ENCODE assay signal across 8 cellular contexts in genomic region chr16:71846443-71846842, GRCh38. TPM values are rescaled to one million over a fixed set of nuclear protein-coding genes. Genes with fewer than 3 reads are reported as not detected.
DNase-seq lines count a peak whose midpoint lies in the region; ATAC-seq, FAIRE-seq and TF ChIP-seq lines count a peak whose summit lies in the region.

No MANE protein-coding gene starts in this region.

- DNase-seq in NCI-H69 (lab: John Stamatoyannopoulos, UW) (peak; percentile 5), MCF 10A (ENCODE audit: unreplicated experiment) (peak; percentile 6), HepG2 (ENCODE audit: low spot score) (no peak), dedifferentiated amniotic fluid mesenchymal stem cell (ENCODE audit: extremely low spot score) (no peak)

- no peaks in the 10 kb centered on the region for H3K9me3 ChIP-seq in HepG2 (ENCODE audit: low read length)
- H3K9me3 ChIP-seq in thymus (ENCODE audit: control insufficient read depth) = no peaks in the 10 kb centered on the region

- peaks cover 44% of the 10 kb centered on the region for H3K36me3 Mint-ChIP-seq in MCF 10A (ENCODE audit: insufficient read depth, unreplicated experiment)

- under 1% methylated on average over 14 of the region's 19 CpGs for whole genome bisulfite sequencing in HepG2 (ENCODE audit: low lambda C conversion rate)
- 2% methylated on average over 19 of the region's 19 CpGs for WGBS in thymus

- CTCF ChIA-PET in MCF 10A (lab: Yijun Ruan, JAX) (interaction anchor here (0.7 to 1.0 kb wide), 4 partner anchors 9 to 118 kb away, joined by 3 read pairs; no protein-coding TSS in a partner anchor), HepG2 (lab: Yijun Ruan, JAX; ENCODE audit: low intra/inter-chr PET ratio, low total read pairs) (no interaction called here)

- H3K4me3 ChIP-seq in HepG2 (replicated peaks in 1 of 3; ENCODE audit: insufficient read depth in 1 of 3, low read depth in 2 of 3, low read length in 3 of 3) (peak overlapping the region; percentile 78 to 99 (median 97)), thymus (ENCODE audit: low read length) (peak overlapping the region; percentile 97)

- H3K4me3 Mint-ChIP-seq in MCF 10A (ENCODE audit: unreplicated experiment) = peak overlapping the region; percentile 90

- H3K4me1 ChIP-seq in HepG2 (ENCODE audit: insufficient read depth, low read length) (peaks cover 30% of the 10 kb centered on the region), thymus (ENCODE audit: control insufficient read depth, insufficient read depth, low read length) (peaks cover 15% of the 10 kb centered on the region)

- peaks cover 22% of the 10 kb centered on the region for H3K4me1 Mint-ChIP-seq in MCF 10A (ENCODE audit: insufficient read depth, unreplicated experiment)

- TF ChIP-seq EP300 in HepG2 (IDR thresholded peaks at IDR 0.05; ENCODE audit: low read depth in 2 of 2, low read length in 2 of 2) (no peak), HepG2 (CRISPR knock-in tag; IDR thresholded peaks at IDR 0.05; ENCODE audit: borderline replicate concordance) (no peak)

- peaks cover 22% of the 10 kb centered on the region for H3K79me2 ChIP-seq in HepG2 (ENCODE audit: insufficient read depth, low read length)

- H4K20me1 ChIP-seq in HepG2 (ENCODE audit: insufficient read depth, low read length) = 0 out of 2 replicates have a peak, but pooled peaks cover 4% of the 10 kb centered on the region

- FAIRE-seq in HepG2 (lab: Jason Lieb, UNC) = peak; percentile 8

- BruUV-seq in MCF 10A (replicated peaks; lab: Mats Ljungman, UMichigan) (no TSS peak), HepG2 (replicated peaks; lab: Mats Ljungman, UMichigan) (no TSS peak)

- peak overlapping the region; percentile 52 for H3K27ac ChIP-seq in HepG2 (ENCODE audit: extremely low read length, insufficient read depth, low read length)
- peak overlapping the region; percentile 82 for H3K27ac ChIP-seq in thymus (ENCODE audit: low read depth)

- peak overlapping the region; percentile 92 for H3K9ac ChIP-seq in HepG2 (ENCODE audit: insufficient read depth, low read depth, low read length)

- peak; percentile 3 for ATAC-seq in GM18519 (IDR thresholded peaks at IDR 0.05; ENCODE audit: low FRiP score, unreplicated experiment)
- peak; percentile 9 for ATAC-seq in HepG2
- no peak for ATAC-seq in GM19324 (IDR thresholded peaks at IDR 0.05; ENCODE audit: low FRiP score, unreplicated experiment)
- no peak for ATAC-seq in HG02678 (IDR thresholded peaks at IDR 0.05; ENCODE audit: unreplicated experiment)

- in situ Hi-C loops in HepG2 (cut with HindIII; ENCODE audit: extremely low pct_ligation_motif_present, low pct_unique_long_range_greater_than_20kb) = no loop called here

- H3K9me3 Mint-ChIP-seq in MCF 10A (ENCODE audit: unreplicated experiment) = no peaks in the 10 kb centered on the region

- POLR2A ChIA-PET in MCF 10A (lab: Yijun Ruan, JAX) (interaction anchor here (0.7 to 4.6 kb wide), 20 partner anchors 9 to 157 kb away, joined by 3 to 60 read pairs (median 4); partner anchors contain the start of genes AP1G1 and IST1), HepG2 (lab: Yijun Ruan, JAX) (interaction anchor here (1.4 kb wide), 1 partner anchor 37 kb away, joined by 5 read pairs; the partner anchor contains the start of gene AP1G1)

- no peak overlapping the region for H2AFZ ChIP-seq in HepG2 (ENCODE audit: low read length)

- no peak for TF ChIP-seq POLR2A in HepG2 (IDR thresholded peaks at IDR 0.05; ENCODE audit: insufficient read depth in 1 of 2, low read depth in 2 of 2, low read length in 2 of 2)

- H3K27me3 ChIP-seq in HepG2 (ENCODE audit: control insufficient read depth in 1 of 2, insufficient read depth in 2 of 2, low read length in 2 of 2) (no peaks in the 10 kb centered on the region; a peak in 1 of 5 replicates), thymus (ENCODE audit: control insufficient read depth, insufficient read depth) (no peaks in the 10 kb centered on the region)

- H3K27ac Mint-ChIP-seq in MCF 10A (ENCODE audit: low read depth, unreplicated experiment) = peak overlapping the region; percentile 98

- no peak for TF ChIP-seq CTCF in MCF 10A (IDR thresholded peaks at IDR 0.05; ENCODE audit: unreplicated experiment)
- TF ChIP-seq CTCF in HepG2 (CRISPR knock-in tag; IDR thresholded peaks at IDR 0.05) = no peak

- H3K36me3 ChIP-seq in HepG2 (replicated peaks in 1 of 2; ENCODE audit: control insufficient read depth in 1 of 2, insufficient read depth in 2 of 2, low read length in 2 of 2) (peaks cover 23 to 24% of the 10 kb centered on the region in 2 experiments), thymus (ENCODE audit: control insufficient read depth, insufficient read depth) (peaks cover 26% of the 10 kb centered on the region)

- H3K27me3 Mint-ChIP-seq in MCF 10A (ENCODE audit: insufficient read depth, unreplicated experiment) = no peaks in the 10 kb centered on the region

- intact Hi-C loops in MCF 10A (cut with micrococcal nuclease) = loop anchor here (10.0 kb wide), 1 partner anchor 82 kb away; no protein-coding TSS in a partner anchor
- intact Hi-C loops in HepG2 (cut with micrococcal nuclease; ENCODE audit: unreplicated experiment) = loop anchor here (5.0 kb wide), 1 partner anchor 39 kb away; the partner anchor contains the start of gene AP1G1

- peak overlapping the region; percentile 91 for H3K4me2 ChIP-seq in HepG2 (ENCODE audit: low read depth, low read length)

- TF ChIP-seq RAD21 in HepG2 (CRISPR knock-in tag; IDR thresholded peaks at IDR 0.05) = no peak

RNA-seq across cellular contexts. Expression of gene ATXN1L, which starts 0.7 kb away (rescaled TPM):
- total RNA-seq in MCF 10A (2022) (18.2 and 20.4 TPM in 2 replicates), HepG2 (2016; rRNA removed; fragmentation: Illumina TruSeq; extraction: Trizol) (22.4 and 23.6 TPM in 2 replicates)
- 3.6 and 5.9 TPM in 2 replicates for total RNA-seq in HepG2 (2016; cell fraction: cytosol; rRNA removed; fragmentation: Illumina TruSeq; extraction: Trizol; ENCODE audit: low read depth)
- 20.9 and 21.7 TPM in 2 replicates for total RNA-seq in HepG2 (2016; cell fraction: insoluble cytoplasmic fraction; rRNA removed; fragmentation: Illumina TruSeq; extraction: Trizol)
- total RNA-seq in HepG2 (2016; cell fraction: membrane; rRNA removed; fragmentation: Illumina TruSeq; extraction: Trizol) = 10.7 and 13.4 TPM in 2 replicates
- total RNA-seq in HepG2 (2016; cell fraction: nucleus; rRNA removed; fragmentation: Illumina TruSeq; extraction: Trizol) = 21.5 and 23.5 TPM in 2 replicates
- polyA plus RNA-seq in HepG2 (2011; rRNA removed) (19.6 and 20.0 TPM in 2 replicates), thymus (6.5 TPM)
- 13.1 and 13.9 TPM in 2 replicates for polyA plus RNA-seq in HepG2 (2011; cell fraction: cytosol; rRNA removed)
- 33.8 and 34.8 TPM in 2 replicates for polyA plus RNA-seq in HepG2 (2011; cell fraction: nucleus; rRNA removed)
- polyA plus RNA-seq in HepG2 (2012) = 16.8 and 18.1 TPM in 2 replicates
- 1.9 and 3.5 TPM in 2 replicates for polyA plus RNA-seq in HepG2 (2016; cell fraction: cytosol; fragmentation: Illumina TruSeq; extraction: Trizol; ENCODE audit: low read depth)
- 14.9 and 15.2 TPM in 2 replicates for polyA plus RNA-seq in HepG2 (2016; cell fraction: insoluble cytoplasmic fraction; fragmentation: Illumina TruSeq; extraction: Trizol; ENCODE audit: low read depth)
- 5.2 and 5.3 TPM in 2 replicates for polyA plus RNA-seq in HepG2 (2016; cell fraction: membrane; fragmentation: Illumina TruSeq; extraction: Trizol; ENCODE audit: low read depth)
- polyA plus RNA-seq in HepG2 (2016; cell fraction: nucleus; fragmentation: Illumina TruSeq; extraction: Trizol; ENCODE audit: insufficient read depth, low read depth) = 25.4 and 26.1 TPM in 2 replicates
- polyA minus RNA-seq in HepG2 (2011; rRNA and poly(A)+ RNA removed; ENCODE audit: low replicate concordance) = 27.5 and 35.3 TPM in 2 replicates
- polyA minus RNA-seq in HepG2 (2011; cell fraction: cytosol; rRNA and poly(A)+ RNA removed) = 11.6 and 12.9 TPM in 2 replicates
- polyA minus RNA-seq in HepG2 (2011; cell fraction: nucleus; rRNA and poly(A)+ RNA removed) = 26.9 and 31.0 TPM in 2 replicates

RNA-seq across cellular contexts. Expression of gene ZNF821, which starts 37.5 kb away (rescaled TPM):
- total RNA-seq in MCF 10A (2022) (3.4 and 4.4 TPM in 2 replicates), HepG2 (2016; rRNA removed; fragmentation: Illumina TruSeq; extraction: Trizol) (6.0 and 7.0 TPM in 2 replicates)
- 4.9 and 5.9 TPM in 2 replicates for total RNA-seq in HepG2 (2016; cell fraction: cytosol; rRNA removed; fragmentation: Illumina TruSeq; extraction: Trizol; ENCODE audit: low read depth)
- 6.5 and 7.8 TPM in 2 replicates for total RNA-seq in HepG2 (2016; cell fraction: insoluble cytoplasmic fraction; rRNA removed; fragmentation: Illumina TruSeq; extraction: Trizol)
- total RNA-seq in HepG2 (2016; cell fraction: membrane; rRNA removed; fragmentation: Illumina TruSeq; extraction: Trizol) = 9.7 and 9.9 TPM in 2 replicates
- 5.0 and 7.0 TPM in 2 replicates for total RNA-seq in HepG2 (2016; cell fraction: nucleus; rRNA removed; fragmentation: Illumina TruSeq; extraction: Trizol)
- polyA plus RNA-seq in HepG2 (2011; rRNA removed) (8.2 and 9.1 TPM in 2 replicates), thymus (7.8 TPM)
- 7.8 and 7.9 TPM in 2 replicates for polyA plus RNA-seq in HepG2 (2011; cell fraction: cytosol; rRNA removed)
- 13.1 and 13.6 TPM in 2 replicates for polyA plus RNA-seq in HepG2 (2011; cell fraction: nucleus; rRNA removed)
- polyA plus RNA-seq in HepG2 (2012) = 4.8 and 7.2 TPM in 2 replicates
- 3.0 and 3.2 TPM in 2 replicates for polyA plus RNA-seq in HepG2 (2016; cell fraction: cytosol; fragmentation: Illumina TruSeq; extraction: Trizol; ENCODE audit: low read depth)
- 5.8 and 7.3 TPM in 2 replicates for polyA plus RNA-seq in HepG2 (2016; cell fraction: insoluble cytoplasmic fraction; fragmentation: Illumina TruSeq; extraction: Trizol; ENCODE audit: low read depth)
- polyA plus RNA-seq in HepG2 (2016; cell fraction: membrane; fragmentation: Illumina TruSeq; extraction: Trizol; ENCODE audit: low read depth) = 4.2 and 6.2 TPM in 2 replicates
- polyA plus RNA-seq in HepG2 (2016; cell fraction: nucleus; fragmentation: Illumina TruSeq; extraction: Trizol; ENCODE audit: insufficient read depth, low read depth) = 7.5 and 8.7 TPM in 2 replicates
- 4.7 and 11.8 TPM in 2 replicates for polyA minus RNA-seq in HepG2 (2011; rRNA and poly(A)+ RNA removed; ENCODE audit: low replicate concordance)
- 5.3 and 5.9 TPM in 2 replicates for polyA minus RNA-seq in HepG2 (2011; cell fraction: cytosol; rRNA and poly(A)+ RNA removed)
- polyA minus RNA-seq in HepG2 (2011; cell fraction: nucleus; rRNA and poly(A)+ RNA removed) = 9.3 and 11.5 TPM in 2 replicates

RNA-seq across cellular contexts. Expression of gene AP1G1, which starts 37.8 kb away (rescaled TPM):
- total RNA-seq in MCF 10A (2022) (99.5 and 100 TPM in 2 replicates), HepG2 (2016; rRNA removed; fragmentation: Illumina TruSeq; extraction: Trizol) (66.2 and 87.1 TPM in 2 replicates)
- total RNA-seq in HepG2 (2016; cell fraction: cytosol; rRNA removed; fragmentation: Illumina TruSeq; extraction: Trizol; ENCODE audit: low read depth) = 7.1 TPM in 2 replicates
- total RNA-seq in HepG2 (2016; cell fraction: insoluble cytoplasmic fraction; rRNA removed; fragmentation: Illumina TruSeq; extraction: Trizol) = 66.4 and 87.7 TPM in 2 replicates
- total RNA-seq in HepG2 (2016; cell fraction: membrane; rRNA removed; fragmentation: Illumina TruSeq; extraction: Trizol) = 21.0 and 22.8 TPM in 2 replicates
- total RNA-seq in HepG2 (2016; cell fraction: nucleus; rRNA removed; fragmentation: Illumina TruSeq; extraction: Trizol) = 90.7 and 111 TPM in 2 replicates
- polyA plus RNA-seq in HepG2 (2011; rRNA removed) (58.8 and 62.2 TPM in 2 replicates), thymus (24.1 TPM)
- polyA plus RNA-seq in HepG2 (2011; cell fraction: cytosol; rRNA removed) = 40.7 and 56.1 TPM in 2 replicates
- 69.2 and 80.7 TPM in 2 replicates for polyA plus RNA-seq in HepG2 (2011; cell fraction: nucleus; rRNA removed)
- 41.7 and 51.2 TPM in 2 replicates for polyA plus RNA-seq in HepG2 (2012)
- polyA plus RNA-seq in HepG2 (2016; cell fraction: cytosol; fragmentation: Illumina TruSeq; extraction: Trizol; ENCODE audit: low read depth) = 2.4 and 3.2 TPM in 2 replicates
- 61.2 and 67.4 TPM in 2 replicates for polyA plus RNA-seq in HepG2 (2016; cell fraction: insoluble cytoplasmic fraction; fragmentation: Illumina TruSeq; extraction: Trizol; ENCODE audit: low read depth)
- 9.9 and 10.4 TPM in 2 replicates for polyA plus RNA-seq in HepG2 (2016; cell fraction: membrane; fragmentation: Illumina TruSeq; extraction: Trizol; ENCODE audit: low read depth)
- polyA plus RNA-seq in HepG2 (2016; cell fraction: nucleus; fragmentation: Illumina TruSeq; extraction: Trizol; ENCODE audit: insufficient read depth, low read depth) = 71.7 and 84.0 TPM in 2 replicates
- 149 and 155 TPM in 2 replicates for polyA minus RNA-seq in HepG2 (2011; rRNA and poly(A)+ RNA removed; ENCODE audit: low replicate concordance)
- 71.5 and 78.8 TPM in 2 replicates for polyA minus RNA-seq in HepG2 (2011; cell fraction: cytosol; rRNA and poly(A)+ RNA removed)
- 197 and 211 TPM in 2 replicates for polyA minus RNA-seq in HepG2 (2011; cell fraction: nucleus; rRNA and poly(A)+ RNA removed)

RNA-seq across cellular contexts. Expression of gene IST1, which starts 48.9 kb away (rescaled TPM):
- total RNA-seq in MCF 10A (2022) (127 TPM in 2 replicates), HepG2 (2016; rRNA removed; fragmentation: Illumina TruSeq; extraction: Trizol) (346 and 497 TPM in 2 replicates)
- 49.2 and 50.3 TPM in 2 replicates for total RNA-seq in HepG2 (2016; cell fraction: cytosol; rRNA removed; fragmentation: Illumina TruSeq; extraction: Trizol; ENCODE audit: low read depth)
- 344 and 478 TPM in 2 replicates for total RNA-seq in HepG2 (2016; cell fraction: insoluble cytoplasmic fraction; rRNA removed; fragmentation: Illumina TruSeq; extraction: Trizol)
- total RNA-seq in HepG2 (2016; cell fraction: membrane; rRNA removed; fragmentation: Illumina TruSeq; extraction: Trizol) = 98.2 and 110 TPM in 2 replicates
- total RNA-seq in HepG2 (2016; cell fraction: nucleus; rRNA removed; fragmentation: Illumina TruSeq; extraction: Trizol) = 217 and 218 TPM in 2 replicates
- polyA plus RNA-seq in HepG2 (2011; rRNA removed) (402 and 415 TPM in 2 replicates), thymus (163 TPM)
- 246 and 321 TPM in 2 replicates for polyA plus RNA-seq in HepG2 (2011; cell fraction: cytosol; rRNA removed)
- polyA plus RNA-seq in HepG2 (2011; cell fraction: nucleus; rRNA removed) = 386 and 449 TPM in 2 replicates
- 250 and 252 TPM in 2 replicates for polyA plus RNA-seq in HepG2 (2012)
- 15.5 and 16.2 TPM in 2 replicates for polyA plus RNA-seq in HepG2 (2016; cell fraction: cytosol; fragmentation: Illumina TruSeq; extraction: Trizol; ENCODE audit: low read depth)
- polyA plus RNA-seq in HepG2 (2016; cell fraction: insoluble cytoplasmic fraction; fragmentation: Illumina TruSeq; extraction: Trizol; ENCODE audit: low read depth) = 427 and 428 TPM in 2 replicates
- 40.8 and 43.5 TPM in 2 replicates for polyA plus RNA-seq in HepG2 (2016; cell fraction: membrane; fragmentation: Illumina TruSeq; extraction: Trizol; ENCODE audit: low read depth)
- polyA plus RNA-seq in HepG2 (2016; cell fraction: nucleus; fragmentation: Illumina TruSeq; extraction: Trizol; ENCODE audit: insufficient read depth, low read depth) = 440 and 473 TPM in 2 replicates
- polyA minus RNA-seq in HepG2 (2011; rRNA and poly(A)+ RNA removed; ENCODE audit: low replicate concordance) = 132 and 270 TPM in 2 replicates
- polyA minus RNA-seq in HepG2 (2011; cell fraction: cytosol; rRNA and poly(A)+ RNA removed) = 125 and 139 TPM in 2 replicates
- polyA minus RNA-seq in HepG2 (2011; cell fraction: nucleus; rRNA and poly(A)+ RNA removed) = 242 and 297 TPM in 2 replicates

Comparison
In these comparisons a context has a peak if more than half of its experiments do, and no peak if none do; other contexts are left out.
1. ATAC-seq: peak in GM18519 (single experiment) and HepG2 (single experiment); none in GM19324 (single experiment) and HG02678 (single experiment).
2. DNase-seq: peak in NCI-H69 (single experiment) and MCF 10A (single experiment); none in HepG2 (single experiment) and dedifferentiated amniotic fluid mesenchymal stem cell (single experiment).